Comparison of ENCODE assay signal across 8 cellular contexts in genomic region chr4:674172-675035, GRCh38. TPM values are rescaled to one million over a fixed set of nuclear protein-coding genes. Genes with fewer than 3 reads are reported as not detected.
DNase-seq lines count a peak whose midpoint lies in the region; ATAC-seq and TF ChIP-seq lines count a peak whose summit lies in the region.

Gene ATP5ME (minus strand): TSS chr4:674276. CDS start chr4:674247, 29 bp downstream.
Gene MYL5 (plus strand): TSS chr4:674542. CDS start chr4:678027, 3,485 bp downstream.

- no peaks in the 10 kb centered on the region for H3K27me3 ChIP-seq in ovary
- H3K27me3 ChIP-seq in thyroid gland = no peaks in the 10 kb centered on the region

- WGBS in ovary, 3 donors = 0 to 1% (median 0%) methylated on average over 15 to 84 of the region's 84 CpGs
- WGBS in thyroid gland, 2 donors = 2% methylated on average over 8 to 44 of the region's 84 CpGs

- H3K27ac ChIP-seq in ovary = peak within 1 kb of the TSS; percentile 70 to 97
- peak within 1 kb of the TSS; percentile 87 to 93 (median 89) for H3K27ac ChIP-seq in thyroid gland

- H3K36me3 ChIP-seq in ovary = no peaks in the 10 kb centered on the region
- H3K36me3 ChIP-seq in thyroid gland = peaks cover 11 to 13% of the 10 kb centered on the region in 2 donors

- intact Hi-C loops in Right ventricle myocardium inferior (cut with DNase I) (no loop called here), ovary (cut with DNase I) (loop anchor here in 1 of 4 donors (5.0 to 10.0 kb wide), 3 partner anchors 110 to 1790 kb away; partner anchors contain the start of genes RNF4 and ZNF141), thyroid gland (cut with DNase I) (no loop called here)

- peak within 1 kb of the TSS; percentile 83 for H3K27ac Mint-ChIP-seq in activated naive CD8-positive, alpha-beta T cell treated with anti-CD3 and anti-CD28 coated beads for 36 hours

- peak; percentile 78 for TF ChIP-seq EP300 in ovary (IDR thresholded peaks at IDR 0.05)

- TF ChIP-seq POLR2A in ovary (IDR thresholded peaks at IDR 0.05) (peak; percentile 92), thyroid gland (IDR thresholded peaks at IDR 0.05) (peak; percentile 70 to 90)

- H3K9me3 ChIP-seq in ovary (no peaks in the 10 kb centered on the region), thyroid gland (no peaks in the 10 kb centered on the region)

- H3K4me1 Mint-ChIP-seq in activated naive CD8-positive, alpha-beta T cell treated with anti-CD3 and anti-CD28 coated beads for 36 hours = peaks cover 16% of the 10 kb centered on the region

- H3K4me3 ChIP-seq in GM12865 (ENCODE audit: low read depth, low read length) (peak within 1 kb of the TSS; percentile 88), ovary (peak within 1 kb of the TSS; percentile 100), thyroid gland (replicated peaks in 1 of 3) (peak within 1 kb of the TSS; percentile 83 to 92 (median 88))

- H3K36me3 Mint-ChIP-seq in activated naive CD8-positive, alpha-beta T cell treated with anti-CD3 and anti-CD28 coated beads for 36 hours = peaks cover 22% of the 10 kb centered on the region

- no peaks in the 10 kb centered on the region for H3K27me3 Mint-ChIP-seq in activated naive CD8-positive, alpha-beta T cell treated with anti-CD3 and anti-CD28 coated beads for 36 hours

- peak; percentile 78 for ATAC-seq in HG02642 (IDR thresholded peaks at IDR 0.05; ENCODE audit: poor library complexity, unreplicated experiment)
- peak; percentile 93 for ATAC-seq in Right ventricle myocardium inferior

- TF ChIP-seq CTCF in GM12865 (IDR thresholded peaks at IDR 0.05; ENCODE audit: insufficient read depth, low read depth, low read length, missing control alignments) = peak; percentile 99
- TF ChIP-seq CTCF in ovary (IDR thresholded peaks at IDR 0.05) = peak; percentile 91 to 98 (median 94)
- peak; percentile 42 to 97 (median 72) for TF ChIP-seq CTCF in thyroid gland (IDR thresholded peaks at IDR 0.05)

- H3K4me3 Mint-ChIP-seq in activated naive CD8-positive, alpha-beta T cell treated with anti-CD3 and anti-CD28 coated beads for 36 hours = peak within 1 kb of the TSS; percentile 92

- H3K4me1 ChIP-seq in ovary (ENCODE audit: insufficient read depth) (peaks cover 17% of the 10 kb centered on the region), thyroid gland (peaks cover 15 to 18% of the 10 kb centered on the region in 2 donors)

- DNase-seq in GM12865 (ENCODE audit: low read depth) (peak; percentile 98), NCI-H1105 (lab: John Stamatoyannopoulos, UW) (peak; percentile 81), SKM-1 treated with dmso at 0.1 percent for 144 hours (lab: John Stamatoyannopoulos, UW; ENCODE audit: unreplicated experiment) (peak; percentile 98), Right ventricle myocardium inferior (ENCODE audit: missing footprints) (peak; percentile 99), ovary (peak; percentile 96 to 99 (median 97)), thyroid gland (peak; percentile 97 to 98)
- DNase-seq in activated naive CD8-positive, alpha-beta T cell treated with anti-CD3 and anti-CD28 coated beads for 36 hours = peak; percentile 98

- no peaks in the 10 kb centered on the region for H3K9me3 Mint-ChIP-seq in activated naive CD8-positive, alpha-beta T cell treated with anti-CD3 and anti-CD28 coated beads for 36 hours

RNA-seq across cellular contexts. Expression of gene ATP5ME, which starts in this region (rescaled TPM):
- 100 to 1,000 TPM; 284 to 287 TPM for total RNA-seq in activated naive CD8-positive, alpha-beta T cell treated with anti-CD3 and anti-CD28 coated beads for 36 hours
- total RNA-seq in Right ventricle myocardium inferior (1,162 TPM), ovary (100 to 1,000 TPM; 180 to 267 (median 189) TPM), thyroid gland (100 to 1,000 TPM in 2 of 4 donors, 10 to 100 TPM in 2; 82.2 to 144 (median 106) TPM)
- polyA plus RNA-seq in ovary = 100 to 1,000 TPM; 207 to 359 TPM

RNA-seq across cellular contexts. Expression of gene MYL5, which starts in this region (rescaled TPM):
- 10 to 100 TPM; 22.7 to 22.9 TPM for total RNA-seq in activated naive CD8-positive, alpha-beta T cell treated with anti-CD3 and anti-CD28 coated beads for 36 hours
- total RNA-seq in Right ventricle myocardium inferior (3.9 TPM), ovary (10 to 100 TPM in 4 of 7 donors, 1 to 10 TPM in 3; 4.0 to 18.3 (median 10.0) TPM), thyroid gland (10 to 100 TPM; 13.0 to 17.5 (median 14.2) TPM)
- polyA plus RNA-seq in ovary = 1 to 10 TPM; 6.4 to 6.5 TPM

Comparison
In these comparisons a context has a peak if more than half of its experiments do, and no peak if none do; other contexts are left out.
1. Peak in every context shown above with its lines: DNase-seq, ATAC-seq, H3K4me3 ChIP-seq and H3K27ac ChIP-seq.